24 cellular contexts compared by ENCODE assay signal in the genomic region with DNA sequence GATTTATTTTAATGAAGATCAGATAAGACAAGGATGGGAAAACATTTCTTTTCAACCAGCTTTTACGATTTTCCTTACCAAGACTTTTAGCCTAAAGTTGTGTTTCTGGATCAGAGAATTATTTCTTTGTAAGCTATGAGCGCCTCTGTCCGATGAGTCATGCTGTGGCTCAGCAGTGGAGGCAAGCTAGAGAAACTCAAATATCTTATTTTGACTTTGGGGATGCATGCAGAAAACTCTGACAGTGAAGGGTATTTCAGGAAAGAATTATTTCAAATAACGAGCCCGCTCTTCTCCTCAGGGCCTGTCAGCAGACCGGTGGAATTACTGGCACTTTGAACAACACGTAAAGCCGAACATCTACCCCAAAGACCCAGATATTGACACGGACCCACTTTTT.
DNase-seq lines count a peak whose midpoint lies in the region; ATAC-seq and TF ChIP-seq lines count a peak whose summit lies in the region.
"Had no signal": no experiment of that assay in that cellular context is flagged by ENCODE, and none has a peak within 500 bp of the region (broad histone marks: within the 10 kb centered on the region; RNA-seq: fewer than 3 reads in every experiment).

No MANE protein-coding gene starts in this region.

- H3K36me3 ChIP-seq in esophagus muscularis mucosa (no peaks in the 10 kb centered on the region), smooth muscle cell (ENCODE audit: low read depth) (no peaks in the 10 kb centered on the region)
- H3K36me3 ChIP-seq: heart right ventricle, neural progenitor cell, Peyer's patch, right lobe of liver had no signal

- H3K4me3 ChIP-seq in esophagus muscularis mucosa (no peak overlapping the region), smooth muscle cell (no peak overlapping the region)
- H3K4me3 ChIP-seq: GM12878, heart right ventricle, neural progenitor cell, Peyer's patch, right lobe of liver, SK-N-MC had no signal

- peaks cover 9% of the 10 kb centered on the region for H3F3A ChIP-seq in smooth muscle cell (ENCODE audit: low read depth)

- H3K79me2 ChIP-seq in smooth muscle cell (ENCODE audit: low read depth), result no peaks in the 10 kb centered on the region
- H3K79me2 ChIP-seq: parathyroid adenoma had no signal

- intact Hi-C loops in esophagus muscularis mucosa (cut with DNase I), result no loop called here
- intact Hi-C loops in sciatic nerve (cut with DNase I), result no loop called here

- H3K9ac ChIP-seq in smooth muscle cell (ENCODE audit: low read depth), result peak overlapping the region; percentile 80
- H3K9ac ChIP-seq: KMS-11, neural progenitor cell, parathyroid adenoma had no signal

- H3K4me2 ChIP-seq in smooth muscle cell, result peak overlapping the region; percentile 80
- H3K4me2 ChIP-seq: KMS-11, neural progenitor cell had no signal

- peak overlapping the region; percentile 14 for H2AFZ ChIP-seq in smooth muscle cell (ENCODE audit: low read depth)
- H2AFZ ChIP-seq: neural progenitor cell, parathyroid adenoma had no signal

- no peak for TF ChIP-seq POLR2A in esophagus muscularis mucosa (IDR thresholded peaks at IDR 0.05; ENCODE audit: low read depth)
- no peak for TF ChIP-seq POLR2A in erythroblast (IDR thresholded peaks at IDR 0.05; ENCODE audit: low read length)

- no peaks in the 10 kb centered on the region for H3K27me3 ChIP-seq in esophagus muscularis mucosa
- H3K27me3 ChIP-seq in smooth muscle cell (ENCODE audit: low read depth), result no peaks in the 10 kb centered on the region
- H3K27me3 ChIP-seq: heart right ventricle, neural progenitor cell, Peyer's patch, right lobe of liver had no signal

- WGBS in esophagus muscularis mucosa, result 91% methylated on average over 9 of the region's 9 CpGs
- 49% methylated on average over 9 of the region's 9 CpGs for WGBS in smooth muscle cell (ENCODE audit: low lambda C conversion rate)

- H3K27ac ChIP-seq in esophagus muscularis mucosa (replicated peaks in 1 of 4), result no peak overlapping the region
- peak overlapping the region; percentile 98 for H3K27ac ChIP-seq in smooth muscle cell (ENCODE audit: low read depth)
- H3K27ac ChIP-seq: heart right ventricle, KMS-11, neural progenitor cell, parathyroid adenoma, Peyer's patch, right lobe of liver, SK-N-MC had no signal

- peak; percentile 3 for DNase-seq in M059J (ENCODE audit: low read depth)
- peak; percentile 6 for DNase-seq in SK-MEL-5 (ENCODE audit: low read depth, low spot score)
- DNase-seq in esophagus muscularis mucosa (ENCODE audit: extremely low spot score), result peak; percentile 12
- DNase-seq in smooth muscle cell (lab: John Stamatoyannopoulos, UW; ENCODE audit: unreplicated experiment), result no peak
- DNase-seq in erythroblast (lab: John Stamatoyannopoulos, UW), result no peak
- no peak for DNase-seq in sciatic nerve (ENCODE audit: low spot score)
- DNase-seq in AG20443 (ENCODE audit: low spot score), result no peak
- DNase-seq: activated effector memory CD4-positive, alpha-beta T cell treated with Interleukin-2 at 50 U/mL for 16 hours; HCEC 1CT; heart right ventricle; MV-4-11; NCI-H1694; NCI-H2171 treated with DMSO at 0.1 percent for 48 hours; NCI-H69; Peyer's patch; right lobe of liver; stimulated activated CD4-positive, alpha-beta T cell treated with anti-CD3 and anti-CD28 coated beads, Interleukin-4, amount 100 ng/mL, for 24 hours; substantia nigra had no signal

- no peak for TF ChIP-seq EP300 in esophagus muscularis mucosa (IDR thresholded peaks at IDR 0.05)

- no peak for TF ChIP-seq CTCF in esophagus muscularis mucosa (IDR thresholded peaks at IDR 0.05)
- no peak for TF ChIP-seq CTCF in smooth muscle cell (IDR thresholded peaks at IDR 0.05; ENCODE audit: borderline replicate concordance, insufficient read depth, poor library complexity, severe bottlenecking)

- peaks cover 0 to 3% (median 0%) of the 10 kb centered on the region in 4 donors for H3K9me3 ChIP-seq in esophagus muscularis mucosa
- no peaks in the 10 kb centered on the region for H3K9me3 ChIP-seq in smooth muscle cell (replicated peaks; ENCODE audit: low read depth)
- H3K9me3 ChIP-seq: Peyer's patch, right lobe of liver had no signal

- H3K4me1 ChIP-seq in esophagus muscularis mucosa (no peaks in the 10 kb centered on the region), smooth muscle cell (ENCODE audit: low read depth) (peaks cover 12% of the 10 kb centered on the region)
- H3K4me1 ChIP-seq: heart right ventricle, neural progenitor cell, parathyroid adenoma, Peyer's patch, right lobe of liver had no signal

- no peak for ATAC-seq in sciatic nerve
- ATAC-seq: GM12878; heart right ventricle; right lobe of liver; stimulated activated memory B cell treated with anti-CD40 and anti-IgM and Interleukin-4, amounts not matched to agents 10 μg/mL and 1 μg/mL and 100 μg/mL, for 72 hours had no signal

- in situ Hi-C loops in SK-MEL-5 (cut with HindIII; ENCODE audit: low pct_unique_long_range_greater_than_20kb, low sequenced_read_pairs), result no loop called here

- H4K20me1 ChIP-seq in smooth muscle cell (ENCODE audit: low read depth), result no peaks in the 10 kb centered on the region

Comparison
In these comparisons a context has a peak if more than half of its experiments do, and no peak if none do; other contexts are left out.
1. DNase-seq: peak in M059J (single experiment), SK-MEL-5 (single experiment) and esophagus muscularis mucosa (single experiment); none in smooth muscle cell (single experiment), erythroblast (0 of 2), sciatic nerve (single experiment) and AG20443 (single experiment).